18 cellular contexts compared by ENCODE assay signal in the genomic region with DNA sequence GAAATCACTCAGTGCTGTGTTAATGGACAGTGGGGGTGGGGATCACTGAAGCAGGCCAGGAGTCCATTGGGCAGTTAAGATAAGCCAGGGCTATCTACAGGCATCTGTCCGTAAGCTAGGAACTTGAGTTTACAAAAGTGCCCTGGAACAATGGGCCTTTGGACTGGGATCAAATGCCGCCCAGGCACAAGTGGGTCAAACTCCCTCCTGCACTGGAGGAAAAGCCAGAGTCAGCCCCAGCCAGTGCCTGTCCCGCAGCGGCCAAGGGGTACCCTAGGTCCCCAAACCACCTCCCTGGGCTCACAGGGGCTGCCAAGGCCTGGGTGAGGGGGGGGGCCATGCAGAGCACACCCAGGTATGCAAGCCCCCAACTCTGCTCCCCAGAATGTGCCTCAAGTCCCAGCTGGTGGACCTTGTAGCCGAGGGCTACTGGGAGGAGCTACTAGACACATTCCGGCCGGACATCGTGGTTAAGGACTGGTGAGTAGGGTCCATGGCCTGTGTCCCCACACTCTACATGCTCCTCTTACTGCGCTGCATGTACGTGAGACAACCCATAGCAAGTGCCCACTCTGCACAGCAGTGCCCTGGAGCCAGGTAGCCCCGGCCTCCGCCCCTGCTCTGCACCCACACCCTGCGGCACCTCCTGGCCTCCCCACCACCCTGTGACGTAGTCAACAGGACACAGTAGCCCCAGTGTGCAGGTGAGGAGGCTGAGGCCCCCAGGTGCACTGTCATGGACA. TPM values are rescaled to one million over a fixed set of nuclear protein-coding genes. Genes with fewer than 3 reads are reported as not detected.
A peak's percentile ranks its signal among the peaks of the same experiment; 100 is the strongest.
DNase-seq lines count a peak whose midpoint lies in the region; ATAC-seq and TF ChIP-seq lines count a peak whose summit lies in the region.
"Had no signal": no experiment of that assay in that cellular context is flagged by ENCODE, and none has a peak within 500 bp of the region (broad histone marks: within the 10 kb centered on the region; RNA-seq: fewer than 3 reads in every experiment).

No MANE protein-coding gene starts in this region.

- no peak overlapping the region for H3K4me3 ChIP-seq in RWPE2 (ENCODE audit: severe bottlenecking)
- no peak overlapping the region for H3K4me3 ChIP-seq in endodermal cell (ENCODE audit: low read length)
- H3K4me3 ChIP-seq in SJCRH30: no peak overlapping the region
- H3K4me3 ChIP-seq: esophagus squamous epithelium, thyroid gland had no signal

- DNase-seq in RWPE2 (ENCODE audit: low spot score) (no peak), endodermal cell (peak; percentile 48), progenitor cell of endocrine pancreas (ENCODE audit: low spot score, unreplicated experiment) (no peak), SJCRH30 (no peak)
- DNase-seq in activated CD4-positive, alpha-beta T cell treated with anti-CD3 and anti-CD28 coated beads for 1 hour: no peak
- DNase-seq: activated CD4-positive, alpha-beta T cell treated with anti-CD3 and anti-CD28 coated beads, Interleukin-2, amount 50 U/mL, for 1 hour; activated CD8-positive, alpha-beta memory T cell treated with anti-CD3 and anti-CD28 coated beads, Interleukin-2, amount 50 U/mL, for 48 hours; activated gamma-delta T cell; amygdala; DND-41; esophagus squamous epithelium; left ventricle myocardium superior; NCI-H1417 treated with DMSO at 0.1 percent for 48 hours; NCI-H526; SW 1271; thyroid gland had no signal

- H3K4me1 Mint-ChIP-seq in endodermal cell: no peaks in the 10 kb centered on the region
- H3K4me1 Mint-ChIP-seq in progenitor cell of endocrine pancreas (ENCODE audit: low read depth): peaks cover 5% of the 10 kb centered on the region

- ATAC-seq in RWPE2 (ENCODE audit: low read depth): peak; percentile 8; the same call in 1 of the 3 replicates
- ATAC-seq: HCT116, left ventricle myocardium superior had no signal

- TF ChIP-seq CTCF in RWPE2 (IDR thresholded peaks at IDR 0.05; ENCODE audit: poor library complexity, severe bottlenecking) (no peak), endodermal cell (conservative IDR thresholded peaks at IDR 0.05) (no peak), progenitor cell of endocrine pancreas (IDR thresholded peaks at IDR 0.05; ENCODE audit: unreplicated experiment) (no peak)

- H3K27me3 ChIP-seq in RWPE2 (ENCODE audit: insufficient read depth, poor library complexity, severe bottlenecking) (no peaks in the 10 kb centered on the region), endodermal cell (ENCODE audit: control insufficient read depth, insufficient read depth, low read length, poor library complexity, severe bottlenecking) (no peaks in the 10 kb centered on the region), SJCRH30 (no peaks in the 10 kb centered on the region)
- H3K27me3 ChIP-seq: esophagus squamous epithelium, neutrophil, thyroid gland had no signal

- peaks cover 18% of the 10 kb centered on the region for H3K36me3 ChIP-seq in RWPE2 (ENCODE audit: low read depth)
- H3K36me3 ChIP-seq in endodermal cell (ENCODE audit: control insufficient read depth, insufficient read depth, low read length): peaks cover 28% of the 10 kb centered on the region
- peaks cover 34% of the 10 kb centered on the region for H3K36me3 ChIP-seq in SJCRH30

- H3K4me3 Mint-ChIP-seq in endodermal cell (no peak overlapping the region), progenitor cell of endocrine pancreas (ENCODE audit: low read depth) (no peak overlapping the region)

- no peak overlapping the region for H3K9ac ChIP-seq in endodermal cell (ENCODE audit: extremely low read depth, low read length, poor library complexity, severe bottlenecking)

- no peak overlapping the region for H3K27ac Mint-ChIP-seq in endodermal cell
- H3K27ac Mint-ChIP-seq in progenitor cell of endocrine pancreas: peak overlapping the region; percentile 13

- peaks cover 57% of the 10 kb centered on the region for H3K36me3 Mint-ChIP-seq in endodermal cell (ENCODE audit: low read depth)
- peaks cover 10% of the 10 kb centered on the region for H3K36me3 Mint-ChIP-seq in progenitor cell of endocrine pancreas (ENCODE audit: insufficient read depth)

- H3K9me3 ChIP-seq in RWPE2 (ENCODE audit: severe bottlenecking) (no peaks in the 10 kb centered on the region), endodermal cell (ENCODE audit: control insufficient read depth, low read length) (no peaks in the 10 kb centered on the region), SJCRH30 (replicated peaks) (no peaks in the 10 kb centered on the region)
- H3K9me3 ChIP-seq: esophagus squamous epithelium, neutrophil, thyroid gland had no signal

- H3K27me3 Mint-ChIP-seq in endodermal cell (ENCODE audit: insufficient read depth) (no peaks in the 10 kb centered on the region), progenitor cell of endocrine pancreas (no peaks in the 10 kb centered on the region)

- H3K9me3 Mint-ChIP-seq in endodermal cell (no peaks in the 10 kb centered on the region), progenitor cell of endocrine pancreas (ENCODE audit: low read depth) (no peaks in the 10 kb centered on the region)

- 87 to 90% methylated on average over 6 to 14 of the region's 14 CpGs for WGBS in endodermal cell (ENCODE audit: insufficient coverage in 1 of 2, insufficient read length in 1 of 2), 2 experiments

- H3K4me1 ChIP-seq in RWPE2 (ENCODE audit: insufficient read depth, poor library complexity, severe bottlenecking) (no peaks in the 10 kb centered on the region), endodermal cell (ENCODE audit: control insufficient read depth, insufficient read depth, low read length) (no peaks in the 10 kb centered on the region), SJCRH30 (no peaks in the 10 kb centered on the region)
- H3K4me1 ChIP-seq: esophagus squamous epithelium, thyroid gland had no signal

- H3K27ac ChIP-seq in RWPE2 (ENCODE audit: poor library complexity, severe bottlenecking) (no peak overlapping the region), endodermal cell (ENCODE audit: low read depth, low read length) (no peak overlapping the region), SJCRH30 (no peak overlapping the region)
- H3K27ac ChIP-seq: esophagus squamous epithelium, neutrophil, thyroid gland had no signal

RNA-seq across cellular contexts. Expression of a gene that starts 7.7 kb away (rescaled TPM):
- total RNA-seq in endodermal cell (1 to 10 TPM; 2.7 to 4.1 TPM), progenitor cell of endocrine pancreas (2.4 and 3.8 TPM in 2 replicates)
- polyA plus RNA-seq in endodermal cell (2013, experiment 1 of 2): 2.8 TPM
- polyA plus RNA-seq in endodermal cell (2013, experiment 2 of 2): 2.0 TPM
- total RNA-seq in SJCRH30 (2014; rRNA removed; shearing (Covaris generic)): not detected in 2 replicates

RNA-seq across cellular contexts. Expression of a gene that starts 9.2 kb away (rescaled TPM):
- 100 to 1,000 TPM; 128 to 132 TPM for total RNA-seq in endodermal cell
- polyA plus RNA-seq in endodermal cell (2013, experiment 1 of 2): 153 TPM
- 130 TPM for polyA plus RNA-seq in endodermal cell (2013, experiment 2 of 2)
- 105 and 113 TPM in 2 replicates for total RNA-seq in progenitor cell of endocrine pancreas
- 172 and 174 TPM in 2 replicates for total RNA-seq in SJCRH30 (2014; rRNA removed; shearing (Covaris generic))

RNA-seq across cellular contexts. Expression of a gene that starts 17.0 kb away (rescaled TPM):
- total RNA-seq in endodermal cell: 10 to 100 TPM; 29.1 to 39.1 TPM
- polyA plus RNA-seq in endodermal cell (2013, experiment 1 of 2): 23.4 TPM
- polyA plus RNA-seq in endodermal cell (2013, experiment 2 of 2): 15.7 TPM
- total RNA-seq in progenitor cell of endocrine pancreas: 19.1 and 21.5 TPM in 2 replicates
- total RNA-seq in SJCRH30 (2014; rRNA removed; shearing (Covaris generic)): not detected in 2 replicates

RNA-seq across cellular contexts. Expression of a gene that starts 17.5 kb away (rescaled TPM):
- total RNA-seq in endodermal cell (10 to 100 TPM; 14.1 to 32.0 TPM), progenitor cell of endocrine pancreas (5.6 and 6.3 TPM in 2 replicates)
- 6.0 TPM for polyA plus RNA-seq in endodermal cell (2013, experiment 1 of 2)
- 4.3 TPM for polyA plus RNA-seq in endodermal cell (2013, experiment 2 of 2)
- not detected in 2 replicates for total RNA-seq in SJCRH30 (2014; rRNA removed; shearing (Covaris generic))

RNA-seq across cellular contexts. Expression of a gene that starts 19.8 kb away (rescaled TPM):
- total RNA-seq in endodermal cell (1 to 10 TPM; 5.4 to 6.0 TPM), progenitor cell of endocrine pancreas (2.8 and 3.2 TPM in 2 replicates)
- polyA plus RNA-seq in endodermal cell (2013, experiment 1 of 2): 42.1 TPM
- polyA plus RNA-seq in endodermal cell (2013, experiment 2 of 2): 39.2 TPM
- 7.1 and 8.0 TPM in 2 replicates for total RNA-seq in SJCRH30 (2014; rRNA removed; shearing (Covaris generic))
- total RNA-seq: esophagus squamous epithelium, thyroid gland had no signal

Comparison
In these comparisons a context has a peak if more than half of its experiments do, and no peak if none do; other contexts are left out.
1. RNA of a gene that starts 17.0 kb away (total RNA-seq): 29.1 to 39.1 TPM in endodermal cell and 19.1 to 21.5 TPM in progenitor cell of endocrine pancreas; not detected in SJCRH30; every median in the first group is over 10 times any median in the second.